Comparison of ENCODE assay signal across 18 cellular contexts in genomic region chr6:15403094-15403493, GRCh38.
DNase-seq lines count a peak whose midpoint lies in the region; ATAC-seq and TF ChIP-seq lines count a peak whose summit lies in the region.
"Had no signal": no experiment of that assay in that cellular context is flagged by ENCODE, and none has a peak within 500 bp of the region (broad histone marks: within the 10 kb centered on the region; RNA-seq: fewer than 3 reads in every experiment).

No MANE protein-coding gene starts in this region.

- no peak overlapping the region for H2BK20ac ChIP-seq in H9 (ENCODE audit: low read depth, low read length, poor library complexity, severe bottlenecking)

- no peak overlapping the region for H2BK120ac ChIP-seq in H9 (ENCODE audit: low read depth, low read length, poor library complexity, severe bottlenecking)

- no peak overlapping the region for H3K23ac ChIP-seq in H9 (ENCODE audit: insufficient read length, low read depth, low read length)

- H4K5ac ChIP-seq in H9 (ENCODE audit: insufficient read length, low read depth, low read length), result no peak overlapping the region

- no CpG with 5 or more reads among the region's 2 CpGs for WGBS in H9 (ENCODE audit: extremely low coverage, insufficient read length, low lambda C conversion rate)
- WGBS in adrenal gland, 4 donors, result 82 to 98% (median 94%) methylated on average over 2 of the region's 2 CpGs
- WGBS in spleen, 5 donors, result 62 to 83% (median 66%) methylated on average over 2 of the region's 2 CpGs

- H3K4me1 ChIP-seq in BLaER1, result peaks cover 100% of the 10 kb centered on the region
- peaks cover 37% of the 10 kb centered on the region for H3K4me1 ChIP-seq in H9 (ENCODE audit: insufficient read depth, low read length)
- peaks cover 13 to 53% of the 10 kb centered on the region in 2 donors for H3K4me1 ChIP-seq in adrenal gland (replicated peaks in 1 of 2)
- peaks cover 41 to 92% (median 70%) of the 10 kb centered on the region in 6 donors for H3K4me1 ChIP-seq in spleen

- peak overlapping the region; percentile 77 for H3K27ac ChIP-seq in BLaER1
- no peak overlapping the region for H3K27ac ChIP-seq in H9 (ENCODE audit: insufficient read length, low read depth, low read length)
- no peak overlapping the region for H3K27ac ChIP-seq in adrenal gland
- peak overlapping the region in 2 of 8 donors; percentile 46 to 65 for H3K27ac ChIP-seq in spleen
- H3K27ac ChIP-seq: parathyroid adenoma had no signal

- DNase-seq in H9 (no peak), adrenal gland (no peak), NCI-H2196 (lab: John Stamatoyannopoulos, UW; ENCODE audit: unreplicated experiment) (no peak), NCI-H226 (no peak), spleen (no peak)
- DNase-seq in central memory CD8-positive, alpha-beta T cell (ENCODE audit: low spot score in 2 of 2), result no peak
- DNase-seq: BE2C; effector memory CD4-positive, alpha-beta T cell; GOT3; left colon; MG63; NCI-H345; PC-3; stimulated activated CD4-positive, alpha-beta T cell treated with anti-CD3 and anti-CD28 coated beads, Interleukin-1b, Interleukin-23, amount 100 ng/mL, for 48 hours; SW 1271 had no signal

- peak overlapping the region; percentile 72; the same call in 1 of the 2 replicates for H3K9ac ChIP-seq in BLaER1
- no peak overlapping the region for H3K9ac ChIP-seq in H9 (ENCODE audit: extremely low read depth, insufficient read length, low read length)
- H3K9ac ChIP-seq: parathyroid adenoma had no signal

- TF ChIP-seq POLR2A in adrenal gland (IDR thresholded peaks at IDR 0.05) (no peak), spleen (IDR thresholded peaks at IDR 0.05) (no peak)

- H3K4me1 Mint-ChIP-seq in H9, result peaks cover 92 to 93% of the 10 kb centered on the region in 2 experiments
- peaks cover 79% of the 10 kb centered on the region for H3K4me1 Mint-ChIP-seq in central memory CD8-positive, alpha-beta T cell
- peaks cover 73% of the 10 kb centered on the region for H3K4me1 Mint-ChIP-seq in nephron

- no peak overlapping the region for H3K14ac ChIP-seq in H9 (ENCODE audit: insufficient read depth, low read length)

- H3K27me3 ChIP-seq in BLaER1, result no peaks in the 10 kb centered on the region
- H3K27me3 ChIP-seq in H9 (ENCODE audit: insufficient read depth, low read length), result no peaks in the 10 kb centered on the region
- H3K27me3 ChIP-seq in adrenal gland, result no peaks in the 10 kb centered on the region
- no peaks in the 10 kb centered on the region for H3K27me3 ChIP-seq in spleen (replicated peaks in 1 of 7)
- H3K27me3 ChIP-seq: BE2C had no signal

- H3K36me3 ChIP-seq in BLaER1, result peaks cover 8% of the 10 kb centered on the region
- no peaks in the 10 kb centered on the region for H3K36me3 ChIP-seq in adrenal gland (replicated peaks in 1 of 2)
- no peaks in the 10 kb centered on the region for H3K36me3 ChIP-seq in spleen
- H3K36me3 ChIP-seq: BE2C, MG63 had no signal

- H3K18ac ChIP-seq in H9 (ENCODE audit: insufficient read length, low read depth, low read length), result no peak overlapping the region

- no peak overlapping the region for H4K8ac ChIP-seq in H9 (replicated peaks; ENCODE audit: insufficient read length, low read depth, low read length)

- H2AK5ac ChIP-seq in H9 (ENCODE audit: insufficient read length, low read length), result no peak overlapping the region

- H3K27ac Mint-ChIP-seq in H9, result peak overlapping the region in 2 of 3 experiments; percentile 11 to 49; a peak in 3 of 7 replicates
- peak overlapping the region; percentile 5 for H3K27ac Mint-ChIP-seq in central memory CD8-positive, alpha-beta T cell (ENCODE audit: low read depth)
- peak overlapping the region; percentile 13 to 18 (median 16) for H3K27ac Mint-ChIP-seq in nephron

- H3K9me3 ChIP-seq in BLaER1 (no peaks in the 10 kb centered on the region), H9 (ENCODE audit: control insufficient read depth, low read depth, low read length) (no peaks in the 10 kb centered on the region), adrenal gland (replicated peaks in 1 of 3) (no peaks in the 10 kb centered on the region), spleen (no peaks in the 10 kb centered on the region)
- H3K9me3 ChIP-seq: BE2C, MG63 had no signal

- no peaks in the 10 kb centered on the region; the same call in 1 of the 2 replicates for H3K27me3 Mint-ChIP-seq in H9 (ENCODE audit: low read depth)
- no peaks in the 10 kb centered on the region for H3K27me3 Mint-ChIP-seq in central memory CD8-positive, alpha-beta T cell
- no peaks in the 10 kb centered on the region for H3K27me3 Mint-ChIP-seq in nephron (ENCODE audit: low read depth)

- no peaks in the 10 kb centered on the region for H3K79me1 ChIP-seq in H9 (ENCODE audit: insufficient read depth, low read depth, low read length, poor library complexity, severe bottlenecking)

- no peak overlapping the region for H4K91ac ChIP-seq in H9 (ENCODE audit: insufficient read length, low read depth, low read length)

- no peak overlapping the region for H3T11ph ChIP-seq in H9 (ENCODE audit: low read length)

- H4K20me1 ChIP-seq in BLaER1, result peaks cover 100% of the 10 kb centered on the region
- H4K20me1 ChIP-seq in H9 (ENCODE audit: control insufficient read depth, insufficient read depth, insufficient read length), result peaks cover 3% of the 10 kb centered on the region

- H3K56ac ChIP-seq in H9 (ENCODE audit: insufficient read length, low read depth, low read length), result no peak overlapping the region

- H3K36me3 Mint-ChIP-seq in H9 (ENCODE audit: insufficient read depth in 1 of 3, low read depth in 3 of 3) (no peaks in the 10 kb centered on the region), nephron (ENCODE audit: low read depth) (no peaks in the 10 kb centered on the region)
- peaks cover 1% of the 10 kb centered on the region for H3K36me3 Mint-ChIP-seq in central memory CD8-positive, alpha-beta T cell (ENCODE audit: insufficient read depth)

- H3K9me3 Mint-ChIP-seq in H9 (no peaks in the 10 kb centered on the region), nephron (no peaks in the 10 kb centered on the region)
- no peaks in the 10 kb centered on the region for H3K9me3 Mint-ChIP-seq in central memory CD8-positive, alpha-beta T cell

- H3K23me2 ChIP-seq in H9 (ENCODE audit: insufficient read length, low read depth, low read length, poor library complexity, severe bottlenecking), result no peaks in the 10 kb centered on the region

- peak overlapping the region; percentile 94 for H3K4me2 ChIP-seq in BLaER1
- H3K4me2 ChIP-seq in H9 (ENCODE audit: insufficient read depth, insufficient read length, low read length), result no peak overlapping the region

- H3K4me3 ChIP-seq in BLaER1 (0 out of 2 replicates have a peak overlapping the region, but pooled peaks have one; percentile 37), adrenal gland (no peak overlapping the region), spleen (no peak overlapping the region)
- H3K4me3 ChIP-seq: MG63 had no signal

- H3K79me2 ChIP-seq in H9 (ENCODE audit: insufficient read depth, low read length), result peaks cover 98% of the 10 kb centered on the region

- H2BK5ac ChIP-seq in H9 (ENCODE audit: insufficient read length, low read length), result no peak overlapping the region

- no peak for ATAC-seq in central memory CD8-positive, alpha-beta T cell (replicated peaks; ENCODE audit: extremely low read depth, poor library complexity, severe bottlenecking)
- ATAC-seq: left colon, PC-3 had no signal

- H2AFZ ChIP-seq in H9 (ENCODE audit: low read length), result no peak overlapping the region
- H2AFZ ChIP-seq: parathyroid adenoma had no signal

- TF ChIP-seq CTCF in H9 (conservative IDR thresholded peaks at IDR 0.05) (no peak), nephron (IDR thresholded peaks at IDR 0.05; ENCODE audit: unreplicated experiment in 3 of 3) (no peak), adrenal gland (IDR thresholded peaks at IDR 0.05) (no peak), spleen (IDR thresholded peaks at IDR 0.05 in 8 of 11, conservative IDR thresholded peaks at IDR 0.05 in 3 of 11) (no peak)

- no peak overlapping the region for H2BK15ac ChIP-seq in H9 (ENCODE audit: low read depth, low read length)

- no peak overlapping the region for H3K4ac ChIP-seq in H9 (ENCODE audit: low read depth, low read length)

- H3K4me3 Mint-ChIP-seq in H9 (no peak overlapping the region), nephron (peak overlapping the region in 2 of 3 experiments; percentile 6 to 17)
- no peak overlapping the region for H3K4me3 Mint-ChIP-seq in central memory CD8-positive, alpha-beta T cell

- intact Hi-C loops in adrenal gland (cut with DNase I), result no loop called here
- intact Hi-C loops in spleen (cut with DNase I; ENCODE audit: low total_unique reads), result no loop called here

- H2BK12ac ChIP-seq in H9 (ENCODE audit: insufficient read length, low read depth, low read length), result no peak overlapping the region

Comparison
In these comparisons a context has a peak if more than half of its experiments do, and no peak if none do; other contexts are left out.
1. H3K4me3 Mint-ChIP-seq: peak in nephron (2 of 3); none in H9 (0 of 2) and central memory CD8-positive, alpha-beta T cell (single experiment).
2. Peak in every context shown above with its lines, with median percentiles within 50 percentile points of each other: H3K27ac Mint-ChIP-seq.